In the genomic region with DNA sequence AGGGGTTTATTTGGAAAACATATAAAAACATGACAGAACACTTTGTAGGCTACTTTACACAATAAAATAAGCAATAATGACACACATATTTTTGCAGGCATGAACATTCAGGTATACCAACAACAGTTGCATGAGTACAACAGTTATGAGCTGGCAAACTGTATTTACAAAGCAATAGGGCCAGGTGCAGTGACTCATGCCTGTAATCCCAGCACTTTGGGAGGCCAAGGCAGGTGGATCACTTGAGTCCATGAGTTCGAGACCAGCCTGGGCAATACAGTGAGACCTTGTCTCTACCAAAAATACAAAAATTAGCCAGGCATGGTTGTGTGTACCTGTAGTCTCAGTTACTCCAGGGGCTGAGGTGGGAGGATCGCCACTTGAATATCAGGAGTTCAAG, we compare ENCODE assay signal across 24 cellular contexts.
"Had no signal": no experiment of that assay in that cellular context is flagged by ENCODE, and none has a peak within 500 bp of the region (broad histone marks: within the 10 kb centered on the region; RNA-seq: fewer than 3 reads in every experiment).

No MANE protein-coding gene starts in this region.

- ATAC-seq: gastrocnemius medialis; heart right ventricle; lower lobe of right lung; pancreas; sciatic nerve; stimulated activated memory B cell treated with anti-CD40 and anti-IgM and Interleukin-4, amounts not matched to agents 10 μg/mL and 1 μg/mL and 100 μg/mL, for 72 hours had no signal

- H3K36me3 ChIP-seq: colonic mucosa, gastrocnemius medialis, heart right ventricle, left ventricle myocardium inferior, lower lobe of right lung, pancreas, spleen, tibial artery, upper lobe of left lung, uterus had no signal

- DNase-seq: colonic mucosa; dermis blood vessel endothelial cell; erythroblast; gastrocnemius medialis; heart right ventricle; hypothalamus; kidney glomerular epithelial cell; left ventricle myocardium inferior; lower lobe of right lung; mesenchymal stem cell; midbrain; naive B cell; occipital lobe; pancreas; retina; spleen; stimulated activated CD4-positive, alpha-beta T cell treated with anti-CD3 and anti-CD28 coated beads, Interleukin-15, amount 100 ng/mL, for 24 hours; stimulated activated CD4-positive, alpha-beta T cell treated with anti-CD3 and anti-CD28 coated beads, Interleukin-1b, Interleukin-23, amount 100 ng/mL, for 48 hours; stimulated activated CD4-positive, alpha-beta T cell treated with anti-CD3 and anti-CD28 coated beads, Interleukin-4, amount 100 ng/mL, for 24 hours; tibial artery; upper lobe of left lung; uterus had no signal

- H3K9me3 ChIP-seq: colonic mucosa, gastrocnemius medialis, heart right ventricle, left ventricle myocardium inferior, lower lobe of right lung, pancreas, spleen, tibial artery, upper lobe of left lung, uterus had no signal

- H3K4me1 ChIP-seq: colonic mucosa, gastrocnemius medialis, heart right ventricle, lower lobe of right lung, pancreas, spleen, upper lobe of left lung, uterus had no signal

- H3K4me3 ChIP-seq: colonic mucosa, gastrocnemius medialis, heart right ventricle, left ventricle myocardium inferior, lower lobe of right lung, pancreas, spleen, tibial artery, upper lobe of left lung, uterus had no signal
